ENCODE assay signal across 17 cellular contexts in the genomic region with DNA sequence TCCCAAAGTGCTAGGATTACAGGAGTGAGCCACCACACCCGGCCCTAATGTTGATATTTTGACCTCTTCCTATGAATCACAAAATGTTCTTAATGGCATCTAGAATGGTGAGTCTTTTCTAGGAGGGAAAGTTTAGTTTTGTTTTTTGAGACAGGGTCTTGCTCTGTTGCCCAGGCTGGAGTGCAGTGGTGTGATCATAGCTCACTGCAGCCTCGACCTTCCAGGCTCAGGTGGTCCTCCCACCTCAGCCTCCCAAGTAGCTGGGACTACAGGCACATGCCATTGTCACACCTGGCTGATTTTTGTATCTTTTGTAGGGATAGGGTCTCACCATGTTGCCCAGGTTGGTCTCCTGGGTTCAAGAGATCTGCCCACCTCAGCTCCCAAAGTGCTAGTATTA. TPM values are rescaled to one million over a fixed set of nuclear protein-coding genes. Genes with fewer than 3 reads are reported as not detected.
"Had no signal": no experiment of that assay in that cellular context is flagged by ENCODE, and none has a peak within 500 bp of the region (broad histone marks: within the 10 kb centered on the region; RNA-seq: fewer than 3 reads in every experiment).

No MANE protein-coding gene starts in this region.

RNA-seq across cellular contexts. Expression of gene LDLRAD1, which starts 48.7 kb away (rescaled TPM):
- total RNA-seq: kidney; kidney epithelial cell; left cardiac atrium; left colon; left ventricle myocardium inferior; left ventricle myocardium superior; liver; lower leg skin; lung microvascular endothelial cell; mammary epithelial cell; mesenteric fat pad; mesothelial cell of epicardium; mononuclear cell; myocyte; naive thymus-derived CD4-positive, alpha-beta T cell had no signal
- polyA plus RNA-seq: immature natural killer cell; keratinocyte; liver; mammary epithelial cell; naive thymus-derived CD4-positive, alpha-beta T cell had no signal
